1 cellular context compared by ENCODE assay signal in the genomic region with DNA sequence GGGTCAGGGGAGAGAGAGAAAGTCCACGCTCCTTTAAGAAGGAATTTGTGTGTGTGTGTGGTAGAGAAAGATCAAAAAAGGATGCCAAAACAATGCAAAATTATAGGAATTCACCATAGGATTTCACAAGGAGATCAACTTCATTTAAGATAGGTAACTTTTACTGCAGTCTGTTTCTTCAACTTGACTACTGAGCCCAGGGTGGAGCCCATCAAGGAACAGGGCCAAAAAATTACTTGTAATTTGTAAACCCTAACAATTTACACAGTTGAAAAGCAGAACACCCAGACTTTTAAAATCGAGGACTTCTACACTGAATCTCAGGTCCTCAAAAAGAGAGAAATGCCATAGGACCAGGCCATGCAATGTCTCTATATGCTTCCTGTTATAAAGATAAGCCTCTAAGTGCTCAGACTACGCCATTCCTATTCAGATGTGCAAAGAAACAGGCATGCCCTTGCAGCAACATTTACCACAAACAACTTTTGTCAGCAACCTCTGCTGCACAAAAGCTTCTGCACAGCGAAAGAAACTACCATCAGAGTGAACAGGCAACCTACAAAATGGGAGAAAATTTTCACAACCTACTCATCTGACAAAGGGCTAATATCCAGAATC.
TF ChIP-seq lines count a peak whose summit lies in the region.

No MANE protein-coding gene starts in this region.

TF ChIP-seq in GM12878, 131 proteins besides CTCF, POLR2A, EP300 and RAD21:
- no peak for TF ChIP-seq KDM1A (IDR thresholded peaks at IDR 0.05; ENCODE audit: borderline replicate concordance)
- TF ChIP-seq BRCA1 (IDR thresholded peaks at IDR 0.05; ENCODE audit: low read depth, low read length), result no peak
- no peak for TF ChIP-seq TCF3 (IDR thresholded peaks at IDR 0.05; ENCODE audit: borderline replicate concordance, insufficient read depth, low read depth, low read length)
- TF ChIP-seq IKZF2 (IDR thresholded peaks at IDR 0.05), result no peak
- TF ChIP-seq LARP7 (IDR thresholded peaks at IDR 0.05), result no peak
- no peak for TF ChIP-seq ZZZ3 (IDR thresholded peaks at IDR 0.05; ENCODE audit: control insufficient read depth, insufficient read length, low read depth)
